11 cellular contexts compared by ENCODE assay signal in genomic region chr19:57964761-57965160, GRCh38. TPM values are rescaled to one million over a fixed set of nuclear protein-coding genes. Genes with fewer than 3 reads are reported as not detected.
"Had no signal": no experiment of that assay in that cellular context is flagged by ENCODE, and none has a peak within 500 bp of the region (broad histone marks: within the 10 kb centered on the region; RNA-seq: fewer than 3 reads in every experiment).

No MANE protein-coding gene starts in this region.

- H3K36me3 ChIP-seq: HAP-1 had no signal

- H2AFZ ChIP-seq: GM23248 had no signal

- H3K9me3 ChIP-seq: HAP-1 had no signal

- H3K4me3 ChIP-seq: GM23248, HAP-1 had no signal

- H3K27ac ChIP-seq: GM23248, HL-60, KMS-11 had no signal

- H3K9ac ChIP-seq: GM23248, KMS-11 had no signal

- H3K4me2 ChIP-seq: KMS-11 had no signal

- ATAC-seq: HCT116 had no signal

- H3K4me1 ChIP-seq: HAP-1 had no signal

- DNase-seq: GM23248, GOT3, H7, IMR-90, KBM-7 had no signal

RNA-seq across cellular contexts. Expression of gene C19orf18, which starts 9.6 kb away (rescaled TPM):
- total RNA-seq: GM23248, H4, HT1080, IMR-90 had no signal

RNA-seq across cellular contexts. Expression of gene ZNF418, which starts 29.6 kb away (rescaled TPM):
- total RNA-seq: HT1080 had no signal
